In the genomic region with DNA sequence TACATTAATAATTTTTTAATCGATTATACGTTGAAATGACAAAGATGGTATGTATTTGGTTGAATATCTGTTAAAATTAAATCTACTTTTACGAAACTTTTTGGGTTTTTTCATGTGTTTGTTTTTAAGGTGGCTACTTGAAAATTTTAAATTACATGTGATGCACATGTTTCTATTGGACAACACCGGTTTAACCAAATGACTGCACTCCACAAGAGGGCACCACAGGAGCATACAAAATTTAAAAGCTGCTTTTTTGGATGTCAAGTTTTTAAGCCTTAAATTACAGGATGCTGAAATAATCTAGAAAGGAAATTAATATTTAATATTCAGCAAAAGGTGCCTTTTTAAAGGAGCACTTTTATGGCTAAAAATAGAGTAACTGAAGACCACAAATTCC, we compare ENCODE assay signal across 8 cellular contexts.
DNase-seq lines count a peak whose midpoint lies in the region; ATAC-seq and TF ChIP-seq lines count a peak whose summit lies in the region.
"Had no signal": no experiment of that assay in that cellular context is flagged by ENCODE, and none has a peak within 500 bp of the region (broad histone marks: within the 10 kb centered on the region; RNA-seq: fewer than 3 reads in every experiment).

No MANE protein-coding gene starts in this region.

- peaks cover 0 to 7% (median 5%) of the 10 kb centered on the region in 4 donors for H3K4me1 ChIP-seq in upper lobe of left lung

- peak; percentile 23; the same call in 1 of the 2 replicates for TF ChIP-seq CTCF in WERI-Rb-1 (IDR thresholded peaks at IDR 0.05; ENCODE audit: low read depth, low read length)
- peak; percentile 19 for TF ChIP-seq CTCF in coronary artery (IDR thresholded peaks at IDR 0.05)
- TF ChIP-seq CTCF in upper lobe of left lung (IDR thresholded peaks at IDR 0.05), result peak in 5 of 6 experiments; percentile 20 to 69 (median 52)

- H3K36me3 ChIP-seq in WERI-Rb-1 (peaks cover 12% of the 10 kb centered on the region), upper lobe of left lung (peaks cover 0 to 62% (median 7%) of the 10 kb centered on the region in 4 donors)

- no peak overlapping the region for H3K4me3 ChIP-seq in WERI-Rb-1 (ENCODE audit: low read depth, low read length)
- no peak overlapping the region for H3K4me3 ChIP-seq in coronary artery
- H3K4me3 ChIP-seq in upper lobe of left lung, result no peak overlapping the region

- DNase-seq in G401 (ENCODE audit: low spot score) (peak; percentile 53), LoVo (ENCODE audit: low spot score) (peak; percentile 19), WERI-Rb-1 (peak; percentile 27), coronary artery (ENCODE audit: low spot score) (no peak), middle frontal gyrus (ENCODE audit: extremely low spot score, low spot score) (peak; percentile 42), upper lobe of left lung (no peak), SHP77 (lab: John Stamatoyannopoulos, UW) (no peak)
- DNase-seq: activated naive CD8-positive, alpha-beta T cell treated with anti-CD3 and anti-CD28 coated beads, Interleukin-2, amount 10 ng/mL, durations not matched to agents 7 days and 5 days had no signal

- H3K27me3 ChIP-seq in WERI-Rb-1 (ENCODE audit: insufficient read depth, low read depth, severe bottlenecking) (no peaks in the 10 kb centered on the region), upper lobe of left lung (no peaks in the 10 kb centered on the region)

- TF ChIP-seq POLR2A in upper lobe of left lung (IDR thresholded peaks at IDR 0.05), result no peak

- ATAC-seq in upper lobe of left lung (ENCODE audit: low FRiP score in 2 of 2), result peak in 1 of 2 donors; percentile 65

- WGBS in upper lobe of left lung, 2 donors, result 69 to 71% methylated on average over 4 of the region's 4 CpGs

- H3K27ac ChIP-seq in WERI-Rb-1, result no peak overlapping the region
- no peak overlapping the region for H3K27ac ChIP-seq in coronary artery
- no peak overlapping the region for H3K27ac ChIP-seq in upper lobe of left lung

- TF ChIP-seq EP300 in upper lobe of left lung (IDR thresholded peaks at IDR 0.05), result no peak

- H3K9me3 ChIP-seq in WERI-Rb-1 (ENCODE audit: severe bottlenecking) (no peaks in the 10 kb centered on the region), upper lobe of left lung (no peaks in the 10 kb centered on the region)

- in situ Hi-C loops in G401 (cut with HindIII; ENCODE audit: low sequenced_read_pairs), result loop anchor here (25.0 kb wide), 1 partner anchor 235 kb away; no protein-coding TSS in a partner anchor

Comparison
In these comparisons a context has a peak if more than half of its experiments do, and no peak if none do; other contexts are left out.
1. DNase-seq: peak in G401 (single experiment), LoVo (single experiment), WERI-Rb-1 (single experiment) and middle frontal gyrus (single experiment); none in coronary artery (single experiment), upper lobe of left lung (0 of 2) and SHP77 (0 of 2).
2. Peak in every context shown above with its lines, with median percentiles within 50 percentile points of each other: CTCF ChIP-seq.